ENCODE assay signal across 2 cellular contexts in the genomic region with DNA sequence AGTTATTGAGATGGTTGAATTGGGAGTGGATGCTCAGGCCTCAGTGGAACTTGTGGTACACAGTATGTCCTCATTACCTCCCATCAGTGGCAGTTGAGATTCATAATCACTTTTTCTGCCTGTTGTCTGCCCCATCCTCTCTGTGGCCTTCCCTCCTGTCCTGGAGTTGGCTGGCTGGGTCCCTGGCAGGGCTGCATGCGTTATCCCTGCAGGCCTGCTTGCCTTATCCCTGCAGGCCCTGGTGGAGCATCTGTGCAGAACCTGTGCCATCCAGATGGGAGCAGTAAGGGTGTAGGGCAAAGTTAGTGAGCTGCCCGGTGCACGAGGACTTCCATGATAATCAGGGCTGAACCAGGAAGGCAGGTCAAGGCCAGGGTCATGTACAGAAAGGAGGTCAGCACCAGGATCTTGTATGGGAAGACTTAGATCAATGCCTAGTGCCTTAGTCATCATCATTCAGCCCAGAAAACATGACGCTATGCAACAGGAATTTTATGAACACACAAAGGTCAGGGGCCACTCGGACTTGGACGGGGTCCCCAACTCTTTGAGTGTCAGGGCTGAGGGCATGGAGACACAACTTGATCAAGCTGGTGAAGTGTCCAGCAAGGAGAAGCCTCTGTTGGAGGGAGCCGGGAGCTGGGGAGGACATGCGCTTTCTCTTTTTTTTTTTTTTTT.
TF ChIP-seq lines count a peak whose summit lies in the region.

No MANE protein-coding gene starts in this region.

TF ChIP-seq in Ishikawa, 13 proteins besides CTCF, POLR2A, EP300 and RAD21 (continued from another document):
- TF ChIP-seq ZBTB7A (IDR thresholded peaks at IDR 0.05; ENCODE audit: low read depth) (peak; percentile 73; the same call in 1 of the 2 replicates), MAX (IDR thresholded peaks at IDR 0.05) (peak; percentile 55), USF1 (IDR thresholded peaks at IDR 0.05) (no peak), TEAD4 (IDR thresholded peaks at IDR 0.05) (peak; percentile 88), CEBPB (IDR thresholded peaks at IDR 0.05) (no peak), REST (IDR thresholded peaks at IDR 0.05; ENCODE audit: low read depth) (no peak), TCF12 (IDR thresholded peaks at IDR 0.05; ENCODE audit: low read depth) (peak; percentile 57; the same call in 1 of the 2 replicates), YY1 (IDR thresholded peaks at IDR 0.05; ENCODE audit: low read depth) (peak; percentile 40; the same call in 1 of the 2 replicates)

TF ChIP-seq in H1, 55 proteins besides CTCF, POLR2A, EP300 and RAD21 (continued from another document):
- TF ChIP-seq SIN3A (conservative IDR thresholded peaks at IDR 0.05 in 1 of 2, IDR thresholded peaks at IDR 0.05 in 1 of 2; ENCODE audit: low read depth in 1 of 2, low read length in 2 of 2) (no peak), SP4 (IDR thresholded peaks at IDR 0.05; ENCODE audit: low read length) (no peak), EZH2 (IDR thresholded peaks at IDR 0.05; ENCODE audit: low read depth, low read length, severe bottlenecking) (no peak), FOSL1 (IDR thresholded peaks at IDR 0.05; ENCODE audit: insufficient read depth, low read depth, low read length) (no peak), SRF (IDR thresholded peaks at IDR 0.05; ENCODE audit: low read depth, low read length) (no peak), POLR2AphosphoS5 (IDR thresholded peaks at IDR 0.05; ENCODE audit: low read depth, low read length) (no peak), CHD2 (IDR thresholded peaks at IDR 0.05; ENCODE audit: low read length) (no peak), SP2 (IDR thresholded peaks at IDR 0.05; ENCODE audit: low read length) (no peak), JUN (IDR thresholded peaks at IDR 0.05; ENCODE audit: low read depth, low read length) (no peak), TCF12 (IDR thresholded peaks at IDR 0.05; ENCODE audit: low read depth, low read length) (no peak)
